8 cellular contexts compared by ENCODE assay signal in genomic region chr10:126878594-126878993, GRCh38.
"Had no signal": no experiment of that assay in that cellular context is flagged by ENCODE, and none has a peak within 500 bp of the region (broad histone marks: within the 10 kb centered on the region; RNA-seq: fewer than 3 reads in every experiment).

No MANE protein-coding gene starts in this region.

- DNase-seq: GDM1, GF-D8 had no signal

- FAIRE-seq: G401.6, GM12878, GM12891, GM12892, GM18507, GM19239 had no signal

- H3K4me3 ChIP-seq: GM12878 had no signal

- ATAC-seq: GM12878 had no signal
